ENCODE assay signal across 9 cellular contexts in the genomic region with DNA sequence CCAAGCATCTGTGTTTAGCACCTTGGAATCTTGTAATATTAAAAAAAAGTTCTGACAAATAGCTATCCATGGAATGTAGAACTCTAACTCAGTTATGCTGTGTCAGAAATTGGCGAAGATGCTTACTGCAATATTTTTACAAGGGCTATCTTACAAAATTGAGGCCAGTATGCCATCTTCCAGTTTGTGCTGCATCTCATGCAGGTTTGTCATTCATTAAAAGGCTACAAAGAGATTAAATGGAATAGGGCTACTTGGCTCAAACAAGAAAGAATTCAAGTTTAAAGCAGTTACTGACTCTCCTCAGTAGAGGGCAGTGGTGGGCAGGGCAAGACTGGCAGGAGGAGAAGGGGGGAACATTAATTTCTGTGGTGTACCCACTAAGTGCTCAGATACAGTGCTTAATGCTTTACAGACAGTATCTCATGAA.
DNase-seq lines count a peak whose midpoint lies in the region; ATAC-seq and TF ChIP-seq lines count a peak whose summit lies in the region.
"Had no signal": no experiment of that assay in that cellular context is flagged by ENCODE, and none has a peak within 500 bp of the region (broad histone marks: within the 10 kb centered on the region; RNA-seq: fewer than 3 reads in every experiment).

No MANE protein-coding gene starts in this region.

- DNase-seq in GM04503 (ENCODE audit: low read depth) (peak; percentile 50), LoVo (ENCODE audit: low spot score) (peak; percentile 2), choroid plexus epithelial cell (ENCODE audit: low read depth) (peak; percentile 36), non-pigmented ciliary epithelial cell (ENCODE audit: low read depth) (peak; percentile 1), cerebellum (ENCODE audit: low spot score) (no peak)
- DNase-seq in stimulated activated naive B cell treated with anti-CD40 and anti-IgM and Interleukin-4, amounts not matched to agents 10 μg/mL and 1 μg/mL and 100 μg/mL, for 72 hours, result no peak

- H3K4me1 Mint-ChIP-seq in stimulated activated naive B cell treated with anti-CD40 and anti-IgM and Interleukin-4, amounts not matched to agents 10 μg/mL and 1 μg/mL and 100 μg/mL, for 72 hours, result peaks cover under 1% of the 10 kb centered on the region in 2 donors

- H3K27ac Mint-ChIP-seq in stimulated activated naive B cell treated with anti-CD40 and anti-IgM and Interleukin-4, amounts not matched to agents 10 μg/mL and 1 μg/mL and 100 μg/mL, for 72 hours, result no peak overlapping the region
- H3K27ac Mint-ChIP-seq: T-helper 1 cell treated with Interleukin-12 subunit alpha and Interleukin-12 subunit beta and Interleukin-4 antibody, amounts not matched to agents 30 μg/mL and 1 μg/mL, for 36 hours had no signal

- no peak overlapping the region for H3K4me3 ChIP-seq in choroid plexus epithelial cell (ENCODE audit: low read depth, low read length)

- peaks cover 0 to 13% of the 10 kb centered on the region in 2 donors for H3K27me3 Mint-ChIP-seq in stimulated activated naive B cell treated with anti-CD40 and anti-IgM and Interleukin-4, amounts not matched to agents 10 μg/mL and 1 μg/mL and 100 μg/mL, for 72 hours

- H3K9me3 Mint-ChIP-seq in stimulated activated naive B cell treated with anti-CD40 and anti-IgM and Interleukin-4, amounts not matched to agents 10 μg/mL and 1 μg/mL and 100 μg/mL, for 72 hours, result no peaks in the 10 kb centered on the region
- H3K9me3 Mint-ChIP-seq: T-helper 1 cell treated with Interleukin-12 subunit alpha and Interleukin-12 subunit beta and Interleukin-4 antibody, amounts not matched to agents 30 μg/mL and 1 μg/mL, for 36 hours had no signal

- no peak overlapping the region for H3K4me3 Mint-ChIP-seq in stimulated activated naive B cell treated with anti-CD40 and anti-IgM and Interleukin-4, amounts not matched to agents 10 μg/mL and 1 μg/mL and 100 μg/mL, for 72 hours
- H3K4me3 Mint-ChIP-seq: T-helper 1 cell treated with Interleukin-12 subunit alpha and Interleukin-12 subunit beta and Interleukin-4 antibody, amounts not matched to agents 30 μg/mL and 1 μg/mL, for 36 hours had no signal

- peak; percentile 83 for TF ChIP-seq CTCF in choroid plexus epithelial cell (conservative IDR thresholded peaks at IDR 0.05; ENCODE audit: low read depth, low read length)

- H3K36me3 Mint-ChIP-seq in stimulated activated naive B cell treated with anti-CD40 and anti-IgM and Interleukin-4, amounts not matched to agents 10 μg/mL and 1 μg/mL and 100 μg/mL, for 72 hours, result no peaks in the 10 kb centered on the region

- no peak for ATAC-seq in HG02852 (IDR thresholded peaks at IDR 0.05; ENCODE audit: unreplicated experiment)
- ATAC-seq in stimulated activated naive B cell treated with anti-CD40 and anti-IgM and Interleukin-4, amounts not matched to agents 10 μg/mL and 1 μg/mL and 100 μg/mL, for 72 hours (replicated peaks), result no peak
- no peak for ATAC-seq in GM21367 (IDR thresholded peaks at IDR 0.05; ENCODE audit: unreplicated experiment)

Comparison
In these comparisons a context has a peak if more than half of its experiments do, and no peak if none do; other contexts are left out.
1. DNase-seq: peak in GM04503 (single experiment), LoVo (single experiment), choroid plexus epithelial cell (single experiment) and non-pigmented ciliary epithelial cell (single experiment); none in cerebellum (single experiment) and stimulated activated naive B cell treated with anti-CD40 and anti-IgM and Interleukin-4, amounts not matched to agents 10 μg/mL and 1 μg/mL and 100 μg/mL, for 72 hours (single experiment).